11 cellular contexts compared by ENCODE assay signal in the genomic region with DNA sequence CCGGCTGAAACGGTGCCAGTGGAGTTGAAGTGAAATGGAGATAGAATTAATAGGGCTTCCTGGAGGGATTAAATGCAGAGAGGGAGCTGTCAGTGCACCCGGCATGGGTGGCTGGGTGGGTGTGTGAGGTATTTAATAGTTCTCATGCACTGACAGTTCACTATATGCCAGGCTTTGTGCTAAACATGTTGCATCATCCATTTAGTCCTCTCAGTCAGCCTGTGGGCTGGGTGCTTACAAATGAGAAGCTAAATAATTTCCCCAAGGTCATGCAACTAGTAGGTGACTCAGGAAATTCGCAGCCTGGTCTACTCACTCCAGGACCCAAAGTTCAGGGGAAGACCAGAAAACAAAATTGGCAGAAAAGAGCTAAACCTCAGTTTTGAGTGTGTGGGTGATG.
A peak's percentile ranks its signal among the peaks of the same experiment; 100 is the strongest.
DNase-seq lines count a peak whose midpoint lies in the region; ATAC-seq and TF ChIP-seq lines count a peak whose summit lies in the region.
"Had no signal": no experiment of that assay in that cellular context is flagged by ENCODE, and none has a peak within 500 bp of the region (broad histone marks: within the 10 kb centered on the region; RNA-seq: fewer than 3 reads in every experiment).

No MANE protein-coding gene starts in this region.

- H3K9me3 ChIP-seq in tibial artery, result no peaks in the 10 kb centered on the region

- CTCF ChIA-PET in activated CD4-positive, alpha-beta T cell treated with anti-CD3 and anti-CD28 coated beads for 36 hours (lab: Charles Lee), result interaction anchor here (1.0 kb wide), 1 partner anchor 77 kb away, joined by 5 read pairs; no protein-coding TSS in a partner anchor

- H3K4me1 ChIP-seq in tibial artery, result peaks cover 0 to 5% (median 0%) of the 10 kb centered on the region in 4 donors

- DNase-seq in activated CD4-positive, alpha-beta T cell treated with anti-CD3 and anti-CD28 coated beads for 36 hours, result peak; percentile 67
- no peak for DNase-seq in activated CD4-positive, alpha-beta T cell treated with anti-CD3 and anti-CD28 coated beads for 4 hours
- peak; percentile 65 for DNase-seq in NCI-H82 (lab: John Stamatoyannopoulos, UW)
- peak; percentile 23 to 31 for DNase-seq in stimulated activated CD8-positive, alpha-beta memory T cell treated with anti-CD3 and anti-CD28 coated beads, Interleukin-2, amount 100 ng/mL, for 48 hours (ENCODE audit: low read depth in 2 of 2)
- DNase-seq in tibial artery, result no peak
- DNase-seq in NCI-H1417 treated with DMSO at 0.1 percent for 48 hours (lab: John Stamatoyannopoulos, UW), result no peak
- DNase-seq in G401 (ENCODE audit: low spot score), result no peak
- DNase-seq: activated gamma-delta T cell, C1 segment of cervical spinal cord had no signal

- no peaks in the 10 kb centered on the region for H3K36me3 Mint-ChIP-seq in activated CD4-positive, alpha-beta T cell treated with anti-CD3 and anti-CD28 coated beads for 36 hours (ENCODE audit: low read depth)
- peaks cover 4% of the 10 kb centered on the region for H3K36me3 Mint-ChIP-seq in brain

- intact Hi-C loops in activated CD4-positive, alpha-beta T cell treated with anti-CD3 and anti-CD28 coated beads for 36 hours (cut with DNase I, micrococcal nuclease), result loop anchor here (1.0 to 10.0 kb wide), 6 partner anchors 63 to 712 kb away; partner anchors contain the start of gene SPATA13 (in 1 of the 2)
- intact Hi-C loops in tibial artery (cut with DNase I; ENCODE audit: low total_unique reads), result no loop called here

- H3K9me3 Mint-ChIP-seq in activated CD4-positive, alpha-beta T cell treated with anti-CD3 and anti-CD28 coated beads for 36 hours (ENCODE audit: low read depth), result no peaks in the 10 kb centered on the region
- H3K9me3 Mint-ChIP-seq in brain, result peaks cover 0 to 17% (median 3%) of the 10 kb centered on the region in 5 experiments
- H3K9me3 Mint-ChIP-seq: memory B cell had no signal

- TF ChIP-seq CTCF in brain (conservative IDR thresholded peaks at IDR 0.05) (no peak), tibial artery (IDR thresholded peaks at IDR 0.05) (no peak)

- no peaks in the 10 kb centered on the region for H3K36me3 ChIP-seq in tibial artery

- POLR2A ChIA-PET in activated CD4-positive, alpha-beta T cell treated with anti-CD3 and anti-CD28 coated beads for 36 hours (lab: Charles Lee), result interaction anchor here (0.8 to 1.1 kb wide), 2 partner anchors 34 to 170 kb away, joined by 3 to 4 read pairs; no protein-coding TSS in a partner anchor

- H3K27me3 Mint-ChIP-seq in activated CD4-positive, alpha-beta T cell treated with anti-CD3 and anti-CD28 coated beads for 36 hours, result peaks cover 5% of the 10 kb centered on the region
- H3K27me3 Mint-ChIP-seq in brain, result peaks cover 6% of the 10 kb centered on the region

- peak; percentile 90 for ATAC-seq in activated CD4-positive, alpha-beta T cell treated with anti-CD3 and anti-CD28 coated beads for 36 hours

- peaks cover 19% of the 10 kb centered on the region for H3K4me1 Mint-ChIP-seq in activated CD4-positive, alpha-beta T cell treated with anti-CD3 and anti-CD28 coated beads for 36 hours
- H3K4me1 Mint-ChIP-seq in brain, result peaks cover 56% of the 10 kb centered on the region
- H3K4me1 Mint-ChIP-seq: memory B cell had no signal

- no peak overlapping the region for H3K27ac ChIP-seq in tibial artery

- peak overlapping the region; percentile 29 for H3K4me3 Mint-ChIP-seq in activated CD4-positive, alpha-beta T cell treated with anti-CD3 and anti-CD28 coated beads for 36 hours
- no peak overlapping the region for H3K4me3 Mint-ChIP-seq in brain
- H3K4me3 Mint-ChIP-seq: memory B cell had no signal

- in situ Hi-C loops in G401 (cut with HindIII; ENCODE audit: low sequenced_read_pairs), result no loop called here

- H3K4me3 ChIP-seq in tibial artery, result no peak overlapping the region

- H3K27ac Mint-ChIP-seq in activated CD4-positive, alpha-beta T cell treated with anti-CD3 and anti-CD28 coated beads for 36 hours, result peak overlapping the region; percentile 72
- peak overlapping the region in 3 of 5 experiments; percentile 27 to 43 (median 31) for H3K27ac Mint-ChIP-seq in brain
- H3K27ac Mint-ChIP-seq: memory B cell had no signal

- no peaks in the 10 kb centered on the region for H3K27me3 ChIP-seq in tibial artery

Comparison
In these comparisons a context has a peak if more than half of its experiments do, and no peak if none do; other contexts are left out.
1. DNase-seq: peak in activated CD4-positive, alpha-beta T cell treated with anti-CD3 and anti-CD28 coated beads for 36 hours (single experiment), NCI-H82 (single experiment) and stimulated activated CD8-positive, alpha-beta memory T cell treated with anti-CD3 and anti-CD28 coated beads, Interleukin-2, amount 100 ng/mL, for 48 hours (2 of 2); none in activated CD4-positive, alpha-beta T cell treated with anti-CD3 and anti-CD28 coated beads for 4 hours (0 of 2), tibial artery (0 of 2), NCI-H1417 treated with DMSO at 0.1 percent for 48 hours (single experiment) and G401 (single experiment).